Comparison of ENCODE assay signal across 8 cellular contexts in the genomic region with DNA sequence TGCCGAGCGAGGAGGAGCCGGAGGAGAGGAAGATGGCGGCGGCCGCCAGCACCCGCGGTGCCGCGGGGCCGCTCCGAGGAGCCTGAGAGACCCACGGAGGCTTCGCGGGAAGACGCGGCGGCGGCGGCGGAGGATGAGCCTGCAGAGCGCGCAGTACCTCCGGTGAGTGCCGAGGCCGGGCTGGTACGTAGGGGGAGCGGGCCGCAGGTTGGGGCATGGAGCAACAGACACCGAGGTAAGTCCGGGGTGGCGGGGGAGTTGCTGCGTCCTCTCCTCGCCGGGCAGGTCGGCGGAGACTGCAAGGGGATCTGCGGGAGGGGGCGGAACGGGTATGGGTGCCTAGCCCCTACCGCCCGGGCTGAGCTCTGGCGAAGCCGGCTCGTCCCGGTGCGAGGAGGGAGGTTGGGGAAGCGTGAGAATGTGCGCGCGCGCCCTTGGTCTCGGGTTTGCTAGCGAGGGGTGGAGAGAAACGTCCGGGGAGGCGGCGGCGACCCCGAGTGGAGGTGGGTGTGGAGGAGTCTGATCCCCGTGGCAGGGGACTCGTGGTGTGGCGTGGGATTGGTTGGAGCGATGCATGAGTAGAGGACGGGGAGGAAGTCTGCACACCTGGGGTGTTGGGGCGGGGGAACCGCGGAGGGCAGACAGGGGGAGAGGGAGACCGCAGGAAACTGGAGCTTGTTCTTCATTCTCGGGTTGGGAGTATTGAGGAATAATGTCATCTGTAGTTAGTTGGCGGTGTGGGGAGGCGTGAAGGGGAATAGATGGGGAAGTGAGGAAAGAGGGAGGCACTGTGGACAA. TPM values are rescaled to one million over a fixed set of nuclear protein-coding genes. Genes with fewer than 3 reads are reported as not detected.
DNase-seq lines count a peak whose midpoint lies in the region; ATAC-seq and TF ChIP-seq lines count a peak whose summit lies in the region.

A gene with protein sequence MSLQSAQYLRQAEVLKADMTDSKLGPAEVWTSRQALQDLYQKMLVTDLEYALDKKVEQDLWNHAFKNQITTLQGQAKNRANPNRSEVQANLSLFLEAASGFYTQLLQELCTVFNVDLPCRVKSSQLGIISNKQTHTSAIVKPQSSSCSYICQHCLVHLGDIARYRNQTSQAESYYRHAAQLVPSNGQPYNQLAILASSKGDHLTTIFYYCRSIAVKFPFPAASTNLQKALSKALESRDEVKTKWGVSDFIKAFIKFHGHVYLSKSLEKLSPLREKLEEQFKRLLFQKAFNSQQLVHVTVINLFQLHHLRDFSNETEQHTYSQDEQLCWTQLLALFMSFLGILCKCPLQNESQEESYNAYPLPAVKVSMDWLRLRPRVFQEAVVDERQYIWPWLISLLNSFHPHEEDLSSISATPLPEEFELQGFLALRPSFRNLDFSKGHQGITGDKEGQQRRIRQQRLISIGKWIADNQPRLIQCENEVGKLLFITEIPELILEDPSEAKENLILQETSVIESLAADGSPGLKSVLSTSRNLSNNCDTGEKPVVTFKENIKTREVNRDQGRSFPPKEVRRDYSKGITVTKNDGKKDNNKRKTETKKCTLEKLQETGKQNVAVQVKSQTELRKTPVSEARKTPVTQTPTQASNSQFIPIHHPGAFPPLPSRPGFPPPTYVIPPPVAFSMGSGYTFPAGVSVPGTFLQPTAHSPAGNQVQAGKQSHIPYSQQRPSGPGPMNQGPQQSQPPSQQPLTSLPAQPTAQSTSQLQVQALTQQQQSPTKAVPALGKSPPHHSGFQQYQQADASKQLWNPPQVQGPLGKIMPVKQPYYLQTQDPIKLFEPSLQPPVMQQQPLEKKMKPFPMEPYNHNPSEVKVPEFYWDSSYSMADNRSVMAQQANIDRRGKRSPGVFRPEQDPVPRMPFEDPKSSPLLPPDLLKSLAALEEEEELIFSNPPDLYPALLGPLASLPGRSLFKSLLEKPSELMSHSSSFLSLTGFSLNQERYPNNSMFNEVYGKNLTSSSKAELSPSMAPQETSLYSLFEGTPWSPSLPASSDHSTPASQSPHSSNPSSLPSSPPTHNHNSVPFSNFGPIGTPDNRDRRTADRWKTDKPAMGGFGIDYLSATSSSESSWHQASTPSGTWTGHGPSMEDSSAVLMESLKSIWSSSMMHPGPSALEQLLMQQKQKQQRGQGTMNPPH (plus strand): TSS at position 12 of the 798 bp plus-strand sequence. CDS start 122 bp downstream, at position 134.

- H3K4me1 ChIP-seq in SK-N-SH (ENCODE audit: control insufficient read depth in 1 of 2, insufficient read depth in 2 of 2, low read depth in 1 of 2, low read length in 1 of 2) (peaks cover under 1 to 4% of the 10 kb centered on the region in 2 experiments; a peak in 3 of 4 replicates), hepatocyte (ENCODE audit: insufficient read depth) (peaks cover 7% of the 10 kb centered on the region), sigmoid colon (peaks cover 0 to 44% (median 34%) of the 10 kb centered on the region in 4 donors)

- peak within 1 kb of the TSS; percentile 99 to 100 for H3K27ac ChIP-seq in SK-N-SH (ENCODE audit: low read depth in 2 of 2, low read length in 1 of 2)
- H3K27ac ChIP-seq in hepatocyte: peak within 1 kb of the TSS; percentile 99
- peak within 1 kb of the TSS; percentile 89 to 96 (median 95) for H3K27ac ChIP-seq in sigmoid colon

- H4K20me1 ChIP-seq in SK-N-SH (ENCODE audit: insufficient read depth) (peaks cover 39% of the 10 kb centered on the region), hepatocyte (ENCODE audit: insufficient read depth, poor library complexity, severe bottlenecking) (peaks cover 38% of the 10 kb centered on the region)

- CTCF ChIA-PET in SK-N-SH (lab: Yijun Ruan, JAX): interaction anchor here (1.1 kb wide), 1 partner anchor 90 kb away, joined by 3 read pairs; no protein-coding TSS in a partner anchor

- H3K4me3 ChIP-seq in AG09309 (ENCODE audit: control insufficient read depth, low read depth, low read length): peak within 1 kb of the TSS; percentile 98
- peak within 1 kb of the TSS; percentile 83 to 96 for H3K4me3 ChIP-seq in SK-N-SH (ENCODE audit: low read depth in 2 of 2, low read length in 1 of 2)
- H3K4me3 ChIP-seq in hepatocyte: peak within 1 kb of the TSS; percentile 78
- H3K4me3 ChIP-seq in sigmoid colon: peak within 1 kb of the TSS; percentile 68 to 100 (median 91)

- H3K4me2 ChIP-seq in SK-N-SH (peak within 1 kb of the TSS; percentile 88), hepatocyte (peak within 1 kb of the TSS; percentile 87)

- POLR2A ChIA-PET in SK-N-SH (lab: Yijun Ruan, JAX): interaction anchor here (1.0 to 1.1 kb wide), 2 partner anchors 17 to 143 kb away, joined by 3 read pairs; no protein-coding TSS in a partner anchor

- no peaks in the 10 kb centered on the region for H3K9me3 ChIP-seq in SK-N-SH
- no peaks in the 10 kb centered on the region for H3K9me3 ChIP-seq in hepatocyte (ENCODE audit: low read depth)
- no peaks in the 10 kb centered on the region for H3K9me3 ChIP-seq in sigmoid colon

- peak within 1 kb of the TSS; percentile 95 for H3K9ac ChIP-seq in SK-N-SH

- under 1% methylated on average over 27 of the region's 72 CpGs for WGBS in SK-N-SH (ENCODE audit: low lambda C conversion rate)
- under 1% methylated on average over 34 of the region's 72 CpGs for WGBS in hepatocyte (ENCODE audit: low lambda C conversion rate, missing lambda C conversion rate)
- 0% methylated on average over 72 of the region's 72 CpGs for WGBS in sigmoid colon, 2 donors

- H3K36me3 ChIP-seq in SK-N-SH (replicated peaks in 1 of 2; ENCODE audit: control insufficient read depth in 1 of 2, insufficient read depth in 2 of 2, low read length in 1 of 2) (peaks cover 0 to 8% of the 10 kb centered on the region in 2 experiments), hepatocyte (replicated peaks; ENCODE audit: insufficient read depth, low read depth) (no peaks in the 10 kb centered on the region), sigmoid colon (no peaks in the 10 kb centered on the region)

- ATAC-seq in GM18909 (IDR thresholded peaks at IDR 0.05; ENCODE audit: poor library complexity, unreplicated experiment) (peak; percentile 19), HG03342 (IDR thresholded peaks at IDR 0.05; ENCODE audit: unreplicated experiment) (peak; percentile 11)

- no peak for TF ChIP-seq EP300 in SK-N-SH (IDR thresholded peaks at IDR 0.05; ENCODE audit: borderline replicate concordance in 1 of 2, low read depth in 1 of 2, low read length in 1 of 2)
- no peak for TF ChIP-seq EP300 in sigmoid colon (IDR thresholded peaks at IDR 0.05)

- H3K27me3 ChIP-seq in SK-N-SH (ENCODE audit: insufficient read depth) (no peaks in the 10 kb centered on the region), hepatocyte (no peaks in the 10 kb centered on the region), sigmoid colon (no peaks in the 10 kb centered on the region)

- TF ChIP-seq RAD21 in SK-N-SH (IDR thresholded peaks at IDR 0.05; ENCODE audit: low read length): no peak

- intact Hi-C loops in sigmoid colon (cut with DNase I): loop anchor here (2.0 to 5.0 kb wide), 4 partner anchors 40 to 192 kb away; no protein-coding TSS in a partner anchor

- H2AFZ ChIP-seq in SK-N-SH (ENCODE audit: low read depth) (peak within 1 kb of the TSS; percentile 87), hepatocyte (peak within 1 kb of the TSS; percentile 86)

- no peak for TF ChIP-seq CTCF in AG09309 (IDR thresholded peaks at IDR 0.05; ENCODE audit: control insufficient read depth, insufficient read depth, low read depth, low read length, missing control alignments)
- no peak for TF ChIP-seq CTCF in SK-N-SH (IDR thresholded peaks at IDR 0.05)
- TF ChIP-seq CTCF in hepatocyte (IDR thresholded peaks at IDR 0.05; ENCODE audit: poor library complexity): no peak
- TF ChIP-seq CTCF in sigmoid colon (IDR thresholded peaks at IDR 0.05): no peak

- TF ChIP-seq POLR2A in sigmoid colon (IDR thresholded peaks at IDR 0.05): no peak

- no peak for DNase-seq in AG09309 (ENCODE audit: low read depth)
- DNase-seq in SK-N-SH: no peak
- peak in 33 of 56 donors; percentile 18 to 67 (median 53) for DNase-seq in amygdala (lab: John Stamatoyannopoulos, UW)
- DNase-seq in hepatocyte (ENCODE audit: low spot score): peak; percentile 69
- no peak for DNase-seq in sigmoid colon
- DNase-seq in islet precursor cell: no peak

- H3F3A ChIP-seq in SK-N-SH (replicated peaks; ENCODE audit: insufficient read depth): peaks cover 8% of the 10 kb centered on the region

- no peaks in the 10 kb centered on the region for H3K9me2 ChIP-seq in SK-N-SH
- H3K9me2 ChIP-seq in hepatocyte (replicated peaks; ENCODE audit: insufficient read depth): no peaks in the 10 kb centered on the region

- H3K79me2 ChIP-seq in SK-N-SH (ENCODE audit: insufficient read depth): peaks cover 50% of the 10 kb centered on the region
- H3K79me2 ChIP-seq in hepatocyte: peaks cover 50% of the 10 kb centered on the region

TF ChIP-seq in SK-N-SH, 30 proteins besides CTCF, POLR2A, EP300 and RAD21:
- TF ChIP-seq YY1 (IDR thresholded peaks at IDR 0.05; ENCODE audit: low read depth) (peak; percentile 91), EZH2phosphoT487 (IDR thresholded peaks at IDR 0.05; ENCODE audit: borderline replicate concordance, low read depth) (no peak), TCF12 (IDR thresholded peaks at IDR 0.05) (no peak), TAF1 (IDR thresholded peaks at IDR 0.05; ENCODE audit: borderline replicate concordance, low read depth, low read length) (peak; percentile 78; the same call in 1 of the 2 replicates), MXI1 (IDR thresholded peaks at IDR 0.05; ENCODE audit: low read depth, low read length) (peak; percentile 37; the same call in 1 of the 2 replicates), POLR2AphosphoS5 (IDR thresholded peaks at IDR 0.05; ENCODE audit: low read depth, low read length) (peak; percentile 9; the same call in 1 of the 2 replicates), SMC3 (IDR thresholded peaks at IDR 0.05; ENCODE audit: low read depth, low read length) (no peak; the same call in 1 of the 2 replicates)
- TF ChIP-seq, protein P1, sequence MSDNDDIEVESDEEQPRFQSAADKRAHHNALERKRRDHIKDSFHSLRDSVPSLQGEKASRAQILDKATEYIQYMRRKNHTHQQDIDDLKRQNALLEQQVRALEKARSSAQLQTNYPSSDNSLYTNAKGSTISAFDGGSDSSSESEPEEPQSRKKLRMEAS (IDR thresholded peaks at IDR 0.05; ENCODE audit: low read depth): peak; percentile 13; the same call in 1 of the 2 replicates

RNA-seq across cellular contexts. Expression of the gene that starts here (rescaled TPM):
- polyA plus RNA-seq in SK-N-SH (2012; rRNA removed) (19.8 and 26.0 TPM in 2 replicates), hepatocyte (22.3 and 28.1 TPM in 2 replicates), sigmoid colon (10 to 100 TPM; 16.8 to 34.0 (median 31.1) TPM)
- 18.2 and 21.8 TPM in 2 replicates for polyA plus RNA-seq in SK-N-SH (2012; cell fraction: cytosol; rRNA removed)
- polyA plus RNA-seq in SK-N-SH (2012; cell fraction: nucleus; rRNA removed): 18.5 and 30.6 TPM in 2 replicates
- total RNA-seq in hepatocyte (28.8 and 39.5 TPM in 2 replicates), sigmoid colon (10 to 100 TPM; 31.0 to 46.5 (median 35.2) TPM)

Comparison
In these comparisons a context has a peak if more than half of its experiments do, and no peak if none do; other contexts are left out.
1. DNase-seq: peak in amygdala (33 of 56) and hepatocyte (single experiment); none in AG09309 (single experiment), SK-N-SH (single experiment), sigmoid colon (single experiment) and islet precursor cell (single experiment).
2. Peak in every context shown above with its lines, with median percentiles within 50 percentile points of each other: H3K4me3 ChIP-seq and H3K27ac ChIP-seq.